Comparison of ENCODE assay signal across 9 cellular contexts in the genomic region with DNA sequence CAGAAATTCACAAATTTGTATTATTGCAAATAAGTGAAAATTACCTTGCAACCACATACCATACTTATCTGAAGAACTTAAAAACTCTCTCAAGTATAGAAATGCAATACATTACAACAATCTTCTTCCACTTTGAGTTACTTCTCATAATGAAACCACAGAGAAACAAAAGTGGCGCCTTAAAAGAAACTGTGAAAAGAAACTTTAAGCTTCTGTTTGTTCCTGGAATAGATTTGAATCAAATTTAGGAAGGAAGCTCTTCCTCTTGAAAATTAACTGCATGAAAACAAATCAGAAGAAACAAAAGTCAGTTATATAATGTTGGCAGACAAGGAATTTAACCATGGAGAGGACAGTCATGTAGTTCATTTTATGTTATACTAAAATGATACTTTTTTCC. TPM values are rescaled to one million over a fixed set of nuclear protein-coding genes. Genes with fewer than 3 reads are reported as not detected.
A peak's percentile ranks its signal among the peaks of the same experiment; 100 is the strongest.
DNase-seq lines count a peak whose midpoint lies in the region; ATAC-seq, FAIRE-seq and TF ChIP-seq lines count a peak whose summit lies in the region.
"Had no signal": no experiment of that assay in that cellular context is flagged by ENCODE, and none has a peak within 500 bp of the region (broad histone marks: within the 10 kb centered on the region; RNA-seq: fewer than 3 reads in every experiment).

No MANE protein-coding gene starts in this region.

- H3K4me3 ChIP-seq in endothelial cell of umbilical vein (replicated peaks in 1 of 3; ENCODE audit: insufficient read depth in 1 of 3, low read depth in 1 of 3, low read length in 3 of 3): no peak overlapping the region

- TF ChIP-seq CTCF in endothelial cell of umbilical vein (IDR thresholded peaks at IDR 0.05; ENCODE audit: extremely low read depth in 1 of 2, insufficient read depth in 1 of 2, low read depth in 1 of 2, low read length in 2 of 2) (no peak), D721Med (IDR thresholded peaks at IDR 0.05; ENCODE audit: insufficient read depth, missing control alignments) (no peak)

- dilution Hi-C loops in endothelial cell of umbilical vein (cut with MboI; ENCODE audit: extremely low pct_ligation_motif_present, low sequenced_read_pairs): no loop called here

- BruUV-seq in endothelial cell of umbilical vein (replicated peaks; lab: Mats Ljungman, UMichigan): no TSS peak

- no peaks in the 10 kb centered on the region for H4K20me1 ChIP-seq in endothelial cell of umbilical vein (replicated peaks; ENCODE audit: control insufficient read depth, extremely low read depth, insufficient read depth, low read length)

- no peaks in the 10 kb centered on the region for H3K9me3 ChIP-seq in endothelial cell of umbilical vein (replicated peaks; ENCODE audit: control insufficient read depth, insufficient read depth, low read length)

- no peak for FAIRE-seq in endothelial cell of umbilical vein (lab: Jason Lieb, UNC)
- no peak for FAIRE-seq in D721Med (lab: Jason Lieb, UNC)

- no peak overlapping the region for H3K4me2 ChIP-seq in endothelial cell of umbilical vein (ENCODE audit: insufficient read depth, low read length)

- no peaks in the 10 kb centered on the region for H3K9me1 ChIP-seq in endothelial cell of umbilical vein (replicated peaks; ENCODE audit: control insufficient read depth, extremely low read depth, insufficient read depth, low read length)

- no peak for TF ChIP-seq POLR2A in endothelial cell of umbilical vein (IDR thresholded peaks at IDR 0.05; ENCODE audit: low read depth, low read length)

- CTCF ChIA-PET in endothelial cell of umbilical vein (lab: Charles Lee): interaction anchor here (0.8 to 1.8 kb wide), 4 partner anchors 9 to 18 kb away, joined by 3 to 6 read pairs (median 3); no protein-coding TSS in a partner anchor

- peak; percentile 43 for DNase-seq in endothelial cell of umbilical vein (ENCODE audit: low read depth, low spot score)
- DNase-seq in D721Med (ENCODE audit: insufficient read length, low spot score): no peak
- DNase-seq in D341Med (ENCODE audit: low spot score): no peak
- DNase-seq in UCSD-AML1 (lab: John Stamatoyannopoulos, UW; ENCODE audit: unreplicated experiment): no peak
- no peak for DNase-seq in retina

- no peak overlapping the region for H2AFZ ChIP-seq in endothelial cell of umbilical vein (ENCODE audit: low read depth, low read length)

- no peak overlapping the region for H3K9ac ChIP-seq in endothelial cell of umbilical vein (replicated peaks; ENCODE audit: extremely low read depth, insufficient read depth, low read length)

- ATAC-seq in GM18499 (IDR thresholded peaks at IDR 0.05; ENCODE audit: insufficient read depth, unreplicated experiment) (peak; percentile 75), GM21423 (IDR thresholded peaks at IDR 0.05; ENCODE audit: unreplicated experiment) (peak; percentile 77), HG03469 (IDR thresholded peaks at IDR 0.05; ENCODE audit: unreplicated experiment) (peak; percentile 81)
- ATAC-seq: left lobe of liver had no signal

- intact Hi-C loops in endothelial cell of umbilical vein (cut with micrococcal nuclease): no loop called here

- no peaks in the 10 kb centered on the region for H3K79me2 ChIP-seq in endothelial cell of umbilical vein (ENCODE audit: control insufficient read depth, insufficient read depth, low read length)

- POLR2A ChIA-PET in endothelial cell of umbilical vein (lab: Charles Lee): no interaction called here

- no peak overlapping the region for H3K27ac ChIP-seq in endothelial cell of umbilical vein (ENCODE audit: insufficient read depth, low read depth, low read length)

- H3K36me3 ChIP-seq in endothelial cell of umbilical vein (ENCODE audit: control insufficient read depth in 2 of 2, extremely low read depth in 1 of 2, insufficient read depth in 2 of 2, low read length in 2 of 2): no peaks in the 10 kb centered on the region

- peaks cover 0 to 5% of the 10 kb centered on the region in 2 experiments for H3K27me3 ChIP-seq in endothelial cell of umbilical vein (ENCODE audit: control insufficient read depth in 2 of 2, insufficient read depth in 2 of 2, low read length in 2 of 2)

- no peaks in the 10 kb centered on the region for H3K4me1 ChIP-seq in endothelial cell of umbilical vein (ENCODE audit: control insufficient read depth, extremely low read depth, insufficient read depth, low read length)

TF ChIP-seq in endothelial cell of umbilical vein, 7 proteins besides CTCF, POLR2A, EP300 and RAD21:
- TF ChIP-seq EZH2 (IDR thresholded peaks at IDR 0.05; ENCODE audit: borderline replicate concordance, low read depth, low read length, severe bottlenecking) (no peak), JUN (IDR thresholded peaks at IDR 0.05; ENCODE audit: borderline replicate concordance, insufficient read depth, insufficient read length, low read depth) (no peak), MYC (IDR thresholded peaks at IDR 0.05; ENCODE audit: low read depth, low read length) (no peak), FOS (IDR thresholded peaks at IDR 0.05; ENCODE audit: borderline replicate concordance, insufficient read depth, low read length) (no peak), POLR2AphosphoS5 (IDR thresholded peaks at IDR 0.05; ENCODE audit: insufficient read depth, low read depth, low read length) (no peak), GATA2 (IDR thresholded peaks at IDR 0.05; ENCODE audit: insufficient read depth, insufficient read length, low read depth, low read length) (no peak)
- TF ChIP-seq, protein P1, sequence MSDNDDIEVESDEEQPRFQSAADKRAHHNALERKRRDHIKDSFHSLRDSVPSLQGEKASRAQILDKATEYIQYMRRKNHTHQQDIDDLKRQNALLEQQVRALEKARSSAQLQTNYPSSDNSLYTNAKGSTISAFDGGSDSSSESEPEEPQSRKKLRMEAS (IDR thresholded peaks at IDR 0.05; ENCODE audit: insufficient read depth, insufficient read length): no peak

RNA-seq across cellular contexts. Expression of a gene that starts 57.5 kb away (rescaled TPM):
- total RNA-seq in endothelial cell of umbilical vein: 18.5 and 31.2 TPM in 2 replicates
- 35.6 and 55.0 TPM in 2 replicates for polyA plus RNA-seq in endothelial cell of umbilical vein
- 41.6 and 43.6 TPM in 2 replicates for polyA plus RNA-seq in endothelial cell of umbilical vein (2011; cell fraction: cytosol; rRNA removed)
- 20.3 and 25.2 TPM in 2 replicates for polyA plus RNA-seq in endothelial cell of umbilical vein (2011; cell fraction: nucleus; rRNA removed)
- polyA plus RNA-seq in endothelial cell of umbilical vein (2012): 18.1 and 23.7 TPM in 2 replicates
- 82.8 and 95.4 TPM in 2 replicates for polyA minus RNA-seq in endothelial cell of umbilical vein
- polyA minus RNA-seq in endothelial cell of umbilical vein (2011; cell fraction: cytosol; rRNA and poly(A)+ RNA removed): not detected
- 40.0 and 41.3 TPM in 2 replicates for polyA minus RNA-seq in endothelial cell of umbilical vein (2011; cell fraction: nucleus; rRNA and poly(A)+ RNA removed)
